ENCODE assay signal across 14 cellular contexts in genomic region chr22:21919526-21920307, GRCh38.
"Had no signal": no experiment of that assay in that cellular context is flagged by ENCODE, and none has a peak within 500 bp of the region (broad histone marks: within the 10 kb centered on the region; RNA-seq: fewer than 3 reads in every experiment).

No MANE protein-coding gene starts in this region.

- H3K9me3 ChIP-seq: heart left ventricle, transverse colon had no signal

- ATAC-seq: activated naive CD4-positive, alpha-beta T cell treated with anti-CD3 and anti-CD28 coated beads, Interleukin-2, amount 50 U/mL, for 72 hours; activated T-cell treated with anti-CD3 and anti-CD28 coated beads, Interleukin-2, amount 50 U/mL, for 72 hours; heart left ventricle; stimulated activated naive B cell treated with anti-CD40 and anti-IgM and Interleukin-4, amounts not matched to agents 10 μg/mL and 1 μg/mL and 100 μg/mL, for 72 hours had no signal

- H3K27ac ChIP-seq: coronary artery, heart left ventricle, transverse colon had no signal

- H3K27me3 ChIP-seq: heart left ventricle, transverse colon had no signal

- H3K36me3 ChIP-seq: transverse colon had no signal

- H3K4me1 ChIP-seq: transverse colon had no signal

- DNase-seq: activated CD4-positive, alpha-beta T cell treated with anti-CD3 and anti-CD28 coated beads, Interleukin-2, amount 10 ng/mL, durations not matched to agents 7 days and 5 days; activated CD8-positive, alpha-beta memory T cell treated with anti-CD3 and anti-CD28 coated beads, Interleukin-2, amount 50 U/mL, for 48 hours; activated gamma-delta T cell; activated T-cell treated with anti-CD3 and anti-CD28 coated beads, Interleukin-2, amount 50 U/mL, for 72 hours; heart left ventricle; naive B cell; stimulated activated naive B cell treated with anti-CD40 and anti-IgM and Interleukin-4, amounts not matched to agents 10 μg/mL and 1 μg/mL and 100 μg/mL, for 72 hours; substantia nigra; transverse colon had no signal

- H3K4me3 ChIP-seq: coronary artery, heart left ventricle, lung, transverse colon had no signal

- FAIRE-seq: frontal cortex, TTC549 had no signal
